ENCODE assay signal across 27 cellular contexts in genomic region chr6:7426447-7427169, GRCh38. TPM values are rescaled to one million over a fixed set of nuclear protein-coding genes. Genes with fewer than 3 reads are reported as not detected.
DNase-seq lines count a peak whose midpoint lies in the region; ATAC-seq and TF ChIP-seq lines count a peak whose summit lies in the region.
"Had no signal": no experiment of that assay in that cellular context is flagged by ENCODE, and none has a peak within 500 bp of the region (broad histone marks: within the 10 kb centered on the region; RNA-seq: fewer than 3 reads in every experiment).

No MANE protein-coding gene starts in this region.

- H3K4me1 Mint-ChIP-seq in stimulated activated naive CD8-positive, alpha-beta T cell treated with anti-CD3 and anti-CD28 coated beads, Interleukin-15, amount 100 ng/mL, for 72 hours, result peaks cover 6% of the 10 kb centered on the region

- no peak overlapping the region for H3K4me3 Mint-ChIP-seq in stimulated activated naive CD8-positive, alpha-beta T cell treated with anti-CD3 and anti-CD28 coated beads, Interleukin-15, amount 100 ng/mL, for 72 hours
- H3K4me3 Mint-ChIP-seq: activated B cell treated with CpG ODN at 0.5 μM for 24 hours; activated T-cell treated with anti-CD3 and anti-CD28 coated beads, Interleukin-2, amount 50 U/mL, for 24 hours had no signal

- H3K27me3 ChIP-seq in testis, result no peaks in the 10 kb centered on the region
- H3K27me3 ChIP-seq: BLaER1 treated with 17β-estradiol and CSF1 and Interleukin-3, amounts not matched to agents 10 nM and 100 nM; body of pancreas; pancreas; right atrium auricular region; upper lobe of left lung had no signal

- H3K27ac Mint-ChIP-seq in stimulated activated naive CD8-positive, alpha-beta T cell treated with anti-CD3 and anti-CD28 coated beads, Interleukin-15, amount 100 ng/mL, for 72 hours, result no peak overlapping the region
- H3K27ac Mint-ChIP-seq: activated B cell treated with CpG ODN at 0.5 μM for 24 hours; activated T-cell treated with anti-CD3 and anti-CD28 coated beads, Interleukin-2, amount 50 U/mL, for 24 hours had no signal

- DNase-seq in NCI-H82 (lab: John Stamatoyannopoulos, UW) (peak; percentile 24), NCI-H82 treated with DMSO at 0.1 percent for 48 hours (lab: John Stamatoyannopoulos, UW; ENCODE audit: unreplicated experiment) (no peak), dermis blood vessel endothelial cell (peak; percentile 71), testis (peak; percentile 75), NCI-H1694 treated with DMSO at 0.1 percent for 48 hours (lab: John Stamatoyannopoulos, UW) (no peak)
- DNase-seq in stimulated activated naive CD8-positive, alpha-beta T cell treated with anti-CD3 and anti-CD28 coated beads, Interleukin-15, amount 100 ng/mL, for 72 hours, result no peak
- DNase-seq: activated B cell treated with CpG ODN at 0.5 μM for 24 hours; activated CD4-positive, alpha-beta T cell treated with anti-CD3 and anti-CD28 coated beads, Interleukin-2, amount 50 U/mL, for 1 hour; activated gamma-delta T cell; activated T-cell treated with anti-CD3 and anti-CD28 coated beads, Interleukin-2, amount 50 U/mL, for 24 hours; body of pancreas; GDM1; NCI-H1092 treated with DMSO at 0.1 percent for 48 hours; NCI-H1930; NCI-H2171 treated with DMSO at 0.1 percent for 48 hours; NCI-H510A; PC-3; SK-N-SH had no signal

- WGBS in mesodermal cell (ENCODE audit: insufficient coverage in 2 of 2), 2 experiments, result 97% methylated on average over 14 to 16 of the region's 16 CpGs
- 56 to 63% methylated on average over 16 of the region's 16 CpGs for WGBS in testis, 2 donors

- H3K36me3 ChIP-seq in mesodermal cell (ENCODE audit: control insufficient read depth, insufficient read depth, low read length) (no peaks in the 10 kb centered on the region), testis (ENCODE audit: low read depth, missing control alignments) (no peaks in the 10 kb centered on the region)
- H3K36me3 ChIP-seq: BLaER1 treated with 17β-estradiol and CSF1 and Interleukin-3, amounts not matched to agents 10 nM and 100 nM; pancreas; right atrium auricular region; upper lobe of left lung had no signal

- no peak for TF ChIP-seq POLR2A in testis (IDR thresholded peaks at IDR 0.05)

- H3K27ac ChIP-seq in mesodermal cell (ENCODE audit: low read depth, low read length, severe bottlenecking), result peak overlapping the region; percentile 6
- H3K27ac ChIP-seq in testis, result no peak overlapping the region
- H3K27ac ChIP-seq: 22Rv1; BLaER1 treated with 17β-estradiol and CSF1 and Interleukin-3, amounts not matched to agents 10 nM and 100 nM; body of pancreas; pancreas; upper lobe of left lung had no signal

- H3K4me1 ChIP-seq in mesodermal cell (ENCODE audit: control insufficient read depth, insufficient read depth, low read length, poor library complexity, severe bottlenecking) (no peaks in the 10 kb centered on the region), testis (no peaks in the 10 kb centered on the region)
- H3K4me1 ChIP-seq: body of pancreas, pancreas had no signal

- no peaks in the 10 kb centered on the region for H3K9me3 Mint-ChIP-seq in stimulated activated naive CD8-positive, alpha-beta T cell treated with anti-CD3 and anti-CD28 coated beads, Interleukin-15, amount 100 ng/mL, for 72 hours
- H3K9me3 Mint-ChIP-seq: activated B cell treated with CpG ODN at 0.5 μM for 24 hours; activated T-cell treated with anti-CD3 and anti-CD28 coated beads, Interleukin-2, amount 50 U/mL, for 24 hours had no signal

- no peak overlapping the region for H3K4me3 ChIP-seq in mesodermal cell (ENCODE audit: extremely low read depth, insufficient read depth, low read length, poor library complexity, severe bottlenecking)
- peak overlapping the region in 1 of 2 donors; percentile 7 for H3K4me3 ChIP-seq in testis
- H3K4me3 ChIP-seq: BLaER1 treated with 17β-estradiol and CSF1 and Interleukin-3, amounts not matched to agents 10 nM and 100 nM; body of pancreas; pancreas; right atrium auricular region; upper lobe of left lung had no signal

- peaks cover 8% of the 10 kb centered on the region for H3K27me3 Mint-ChIP-seq in stimulated activated naive CD8-positive, alpha-beta T cell treated with anti-CD3 and anti-CD28 coated beads, Interleukin-15, amount 100 ng/mL, for 72 hours

- H3K9me3 ChIP-seq in mesodermal cell (ENCODE audit: control insufficient read depth, low read length) (no peaks in the 10 kb centered on the region), testis (no peaks in the 10 kb centered on the region)
- H3K9me3 ChIP-seq: body of pancreas, pancreas, right atrium auricular region, SK-N-SH, upper lobe of left lung had no signal

- TF ChIP-seq CTCF in testis (IDR thresholded peaks at IDR 0.05), result no peak

- ATAC-seq in stimulated activated naive CD8-positive, alpha-beta T cell treated with anti-CD3 and anti-CD28 coated beads, Interleukin-15, amount 100 ng/mL, for 72 hours, result no peak
- ATAC-seq in HG03571 (IDR thresholded peaks at IDR 0.05; ENCODE audit: unreplicated experiment), result no peak
- ATAC-seq: body of pancreas, left lobe of liver, pancreas, PC-3 had no signal

- intact Hi-C loops in testis (cut with DNase I; ENCODE audit: low total_unique reads), result no loop called here

RNA-seq across cellular contexts. Expression of gene RIOK1, which starts 37.0 kb away (rescaled TPM):
- total RNA-seq in dermis blood vessel endothelial cell (15.6 and 19.9 TPM in 2 replicates), testis (10 to 100 TPM; 25.1 to 37.5 TPM)
- 13.5 TPM for polyA plus RNA-seq in mesodermal cell (2013, experiment 1 of 2)
- polyA plus RNA-seq in mesodermal cell (2013, experiment 2 of 2), result 13.1 TPM
- 29.8 TPM for polyA plus RNA-seq in testis (ENCODE audit: insufficient read depth, low read depth, low replicate concordance)

RNA-seq across cellular contexts. Expression of gene CAGE1, which starts 37.1 kb away (rescaled TPM):
- under 0.01 TPM in 1 of 2 replicates, not detected in the other for total RNA-seq in dermis blood vessel endothelial cell
- not detected for polyA plus RNA-seq in mesodermal cell (2013, experiment 1 of 2)
- polyA plus RNA-seq in mesodermal cell (2013, experiment 2 of 2), result not detected
- total RNA-seq in testis, result 10 to 100 TPM in 1 of 2 donors, 1 to 10 TPM in 1; 5.7 to 14.9 TPM
- polyA plus RNA-seq in testis (ENCODE audit: insufficient read depth, low read depth, low replicate concordance), result 7.2 TPM
- total RNA-seq: right atrium auricular region, upper lobe of left lung had no signal
- polyA plus RNA-seq: neural cell, pancreas, SK-N-SH had no signal

Comparison
In these comparisons a context has a peak if more than half of its experiments do, and no peak if none do; other contexts are left out.
1. DNase-seq: peak in NCI-H82 (single experiment), dermis blood vessel endothelial cell (single experiment) and testis (single experiment); none in NCI-H82 treated with DMSO at 0.1 percent for 48 hours (single experiment), NCI-H1694 treated with DMSO at 0.1 percent for 48 hours (single experiment) and stimulated activated naive CD8-positive, alpha-beta T cell treated with anti-CD3 and anti-CD28 coated beads, Interleukin-15, amount 100 ng/mL, for 72 hours (0 of 2).